In genomic region chr6:53375851-53376250, GRCh38 we compare ENCODE assay signal across 2 cellular contexts.
TF ChIP-seq lines count a peak whose summit lies in the region.

No MANE protein-coding gene starts in this region.

TF ChIP-seq in endothelial cell of umbilical vein, 7 proteins besides CTCF, POLR2A, EP300 and RAD21:
- no peak for TF ChIP-seq MYC (IDR thresholded peaks at IDR 0.05; ENCODE audit: low read depth, low read length)

TF ChIP-seq in HepG2, 621 proteins besides CTCF, POLR2A, EP300 and RAD21:
- no peak for TF ChIP-seq NR0B2 (CRISPR knock-in tag; IDR thresholded peaks at IDR 0.05)
- 0 out of 2 replicates have a peak, but pooled peaks have one; percentile 9 for TF ChIP-seq CEBPB (IDR thresholded peaks at IDR 0.05; ENCODE audit: borderline replicate concordance, low read depth, low read length)
